In the genomic region with DNA sequence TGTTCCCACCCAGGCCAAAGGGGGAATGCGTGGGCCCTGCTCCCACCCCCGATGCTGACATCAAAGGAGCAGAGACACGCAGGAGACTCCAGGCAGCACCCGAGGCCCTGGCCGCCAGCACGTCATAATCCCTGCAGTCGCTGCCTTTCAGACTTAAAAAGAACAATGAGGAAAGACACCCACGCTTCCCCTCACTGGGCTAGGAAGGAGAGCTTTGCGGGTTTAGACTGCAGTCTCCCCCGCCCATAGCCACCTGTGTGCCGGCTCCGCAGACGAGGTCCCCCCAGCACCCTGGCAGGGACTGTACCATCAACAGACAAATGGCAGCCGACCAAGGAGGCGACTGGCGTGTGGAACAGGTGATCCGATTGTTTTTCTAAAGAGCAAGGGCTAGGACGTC, we compare ENCODE assay signal across 9 cellular contexts. TPM values are rescaled to one million over a fixed set of nuclear protein-coding genes. Genes with fewer than 3 reads are reported as not detected.
DNase-seq lines count a peak whose midpoint lies in the region; ATAC-seq lines count a peak whose summit lies in the region.
"Had no signal": no experiment of that assay in that cellular context is flagged by ENCODE, and none has a peak within 500 bp of the region (broad histone marks: within the 10 kb centered on the region; RNA-seq: fewer than 3 reads in every experiment).

No MANE protein-coding gene starts in this region.

- no peak overlapping the region for H3K27ac ChIP-seq in HUES6 (ENCODE audit: low read depth, low read length)
- H3K27ac ChIP-seq in naive thymus-derived CD4-positive, alpha-beta T cell (ENCODE audit: low read depth, low read length), result no peak overlapping the region

- H3K36me3 Mint-ChIP-seq in activated naive CD8-positive, alpha-beta T cell treated with anti-CD3 and anti-CD28 coated beads for 36 hours, result no peaks in the 10 kb centered on the region
- peaks cover 0 to 6% (median 0%) of the 10 kb centered on the region in 5 donors for H3K36me3 Mint-ChIP-seq in naive thymus-derived CD4-positive, alpha-beta T cell

- peak overlapping the region; percentile 45 for H3K4me3 Mint-ChIP-seq in activated naive CD8-positive, alpha-beta T cell treated with anti-CD3 and anti-CD28 coated beads for 36 hours
- peak overlapping the region; percentile 65 to 88 (median 83) for H3K4me3 Mint-ChIP-seq in naive thymus-derived CD4-positive, alpha-beta T cell

- CTCF ChIA-PET in naive thymus-derived CD4-positive, alpha-beta T cell (lab: Charles Lee), result no interaction called here

- peaks cover 26% of the 10 kb centered on the region for H3K27me3 Mint-ChIP-seq in activated naive CD8-positive, alpha-beta T cell treated with anti-CD3 and anti-CD28 coated beads for 36 hours
- peaks cover 12 to 46% (median 21%) of the 10 kb centered on the region in 5 donors for H3K27me3 Mint-ChIP-seq in naive thymus-derived CD4-positive, alpha-beta T cell

- ATAC-seq in naive thymus-derived CD4-positive, alpha-beta T cell, result peak; percentile 76
- no peak for ATAC-seq in HG02852 (IDR thresholded peaks at IDR 0.05; ENCODE audit: unreplicated experiment)

- POLR2A ChIA-PET in naive thymus-derived CD4-positive, alpha-beta T cell (lab: Charles Lee), result no interaction called here

- H3K9ac ChIP-seq in HUES6 (ENCODE audit: low read length), result no peak overlapping the region

- 0 out of 2 replicates have a peak, but pooled peaks cover 2% of the 10 kb centered on the region for H3K9me3 ChIP-seq in HUES6 (ENCODE audit: control insufficient read depth, insufficient read depth, low read depth, low read length)
- no peaks in the 10 kb centered on the region for H3K9me3 ChIP-seq in naive thymus-derived CD4-positive, alpha-beta T cell (ENCODE audit: control insufficient read depth in 2 of 3, low read length in 3 of 3)

- no peaks in the 10 kb centered on the region for H3K9me3 Mint-ChIP-seq in activated naive CD8-positive, alpha-beta T cell treated with anti-CD3 and anti-CD28 coated beads for 36 hours
- H3K9me3 Mint-ChIP-seq in naive thymus-derived CD4-positive, alpha-beta T cell, result peaks cover 0 to 3% (median 0%) of the 10 kb centered on the region in 11 donors

- H3K4me3 ChIP-seq in HUES6 (ENCODE audit: low read depth, low read length), result peak overlapping the region; percentile 58
- peak overlapping the region; percentile 48 for H3K4me3 ChIP-seq in naive thymus-derived CD4-positive, alpha-beta T cell (ENCODE audit: low read length)

- H3K36me3 ChIP-seq in HUES6 (ENCODE audit: control insufficient read depth, insufficient read depth, low read length), result no peaks in the 10 kb centered on the region
- H3K36me3 ChIP-seq in naive thymus-derived CD4-positive, alpha-beta T cell (ENCODE audit: control insufficient read depth in 2 of 3, insufficient read depth in 3 of 3, low read length in 3 of 3), result no peaks in the 10 kb centered on the region

- H3K4me1 ChIP-seq in HUES6 (ENCODE audit: control insufficient read depth, insufficient read depth, low read length), result peaks cover 30% of the 10 kb centered on the region
- H3K4me1 ChIP-seq in naive thymus-derived CD4-positive, alpha-beta T cell (ENCODE audit: control insufficient read depth in 2 of 2, insufficient read depth in 2 of 2, low read length in 2 of 2), result peaks cover 0 to 9% of the 10 kb centered on the region in 2 donors

- DNase-seq in Ammon's horn (ENCODE audit: low spot score), result peak; percentile 28
- peak; percentile 21 for DNase-seq in activated naive CD8-positive, alpha-beta T cell treated with anti-CD3 and anti-CD28 coated beads for 36 hours
- peak; percentile 13 to 70 (median 55) for DNase-seq in naive thymus-derived CD4-positive, alpha-beta T cell
- DNase-seq in 8988T, result no peak
- no peak for DNase-seq in activated effector memory CD4-positive, alpha-beta T cell treated with anti-CD3 and anti-CD28 coated beads, Interleukin-2, amount 50 U/mL, for 16 hours
- no peak for DNase-seq in NCI-H2107 treated with DMSO at 0.1 percent for 48 hours (lab: John Stamatoyannopoulos, UW; ENCODE audit: unreplicated experiment)
- DNase-seq: NCI-H446 treated with DMSO at 0.1 percent for 48 hours had no signal

- H3K4me1 Mint-ChIP-seq in activated naive CD8-positive, alpha-beta T cell treated with anti-CD3 and anti-CD28 coated beads for 36 hours, result peaks cover 7% of the 10 kb centered on the region
- H3K4me1 Mint-ChIP-seq in naive thymus-derived CD4-positive, alpha-beta T cell, result peaks cover 6 to 36% (median 26%) of the 10 kb centered on the region in 7 donors

- H3K27ac Mint-ChIP-seq in activated naive CD8-positive, alpha-beta T cell treated with anti-CD3 and anti-CD28 coated beads for 36 hours, result no peak overlapping the region
- peak overlapping the region in 8 of 9 donors; percentile 67 to 95 (median 82) for H3K27ac Mint-ChIP-seq in naive thymus-derived CD4-positive, alpha-beta T cell

- peaks cover 24% of the 10 kb centered on the region; the same call in 1 of the 2 replicates for H3K27me3 ChIP-seq in HUES6 (ENCODE audit: control insufficient read depth, insufficient read depth, low read length)
- no peaks in the 10 kb centered on the region for H3K27me3 ChIP-seq in naive thymus-derived CD4-positive, alpha-beta T cell (ENCODE audit: control insufficient read depth in 2 of 2, insufficient read depth in 2 of 2, low read length in 2 of 2)

- intact Hi-C loops in naive thymus-derived CD4-positive, alpha-beta T cell (cut with micrococcal nuclease), result loop anchor here (1.0 to 5.0 kb wide), 4 partner anchors 41 to 381 kb away; no protein-coding TSS in a partner anchor

RNA-seq across cellular contexts. Expression of a gene that starts 1.3 kb away (rescaled TPM):
- total RNA-seq in activated naive CD8-positive, alpha-beta T cell treated with anti-CD3 and anti-CD28 coated beads for 36 hours, result 1 to 10 TPM; 2.4 to 2.5 TPM
- 10 to 100 TPM in 1 of 5 experiments, 1 to 10 TPM in 4; 3.4 to 10.6 (median 7.2) TPM for total RNA-seq in naive thymus-derived CD4-positive, alpha-beta T cell
- polyA plus RNA-seq in naive thymus-derived CD4-positive, alpha-beta T cell, result 1 to 10 TPM; 2.6 to 4.7 TPM

Comparison
In these comparisons a context has a peak if more than half of its experiments do, and no peak if none do; other contexts are left out.
1. DNase-seq: peak in Ammon's horn (single experiment), activated naive CD8-positive, alpha-beta T cell treated with anti-CD3 and anti-CD28 coated beads for 36 hours (single experiment) and naive thymus-derived CD4-positive, alpha-beta T cell (9 of 9); none in 8988T (single experiment), activated effector memory CD4-positive, alpha-beta T cell treated with anti-CD3 and anti-CD28 coated beads, Interleukin-2, amount 50 U/mL, for 16 hours (single experiment) and NCI-H2107 treated with DMSO at 0.1 percent for 48 hours (single experiment).